ENCODE assay signal across 28 cellular contexts in genomic region chr1:91133240-91133639, GRCh38.
"Had no signal": no experiment of that assay in that cellular context is flagged by ENCODE, and none has a peak within 500 bp of the region (broad histone marks: within the 10 kb centered on the region; RNA-seq: fewer than 3 reads in every experiment).

No MANE protein-coding gene starts in this region.

- ATAC-seq: activated CD4-positive, alpha-beta T cell treated with anti-CD3 and anti-CD28 coated beads for 36 hours; activated CD8-positive, alpha-beta memory T cell treated with anti-CD3 and anti-CD28 coated beads, Interleukin-2, amount 10 ng/mL, durations not matched to agents 7 days and 5 days; activated CD8-positive, alpha-beta T cell treated with anti-CD3 and anti-CD28 coated beads, Interleukin-2, amount 10 ng/mL, durations not matched to agents 7 days and 5 days; activated naive CD8-positive, alpha-beta T cell treated with anti-CD3 and anti-CD28 coated beads, Interleukin-2, amount 50 U/mL, for 24 hours; gastroesophageal sphincter had no signal

- DNase-seq: activated CD4-positive, alpha-beta memory T cell treated with anti-CD3 and anti-CD28 coated beads for 36 hours; activated CD4-positive, alpha-beta T cell treated with anti-CD3 and anti-CD28 coated beads for 36 hours; activated CD4-positive, alpha-beta T cell treated with anti-CD3 and anti-CD28 coated beads, Interleukin-2, amount 10 ng/mL, durations not matched to agents 24 days and 14 days; activated CD4-positive, CD25-positive, alpha-beta regulatory T cell; activated CD4-positive, CD25-positive, alpha-beta regulatory T cell treated with anti-CD3 and anti-CD28 coated beads, Interleukin-2, amount 50 U/mL, for 72 hours; activated CD8-positive, alpha-beta memory T cell treated with anti-CD3 and anti-CD28 coated beads, Interleukin-2, amount 10 ng/mL, durations not matched to agents 7 days and 5 days; activated CD8-positive, alpha-beta memory T cell treated with anti-CD3 and anti-CD28 coated beads, Interleukin-2, amount 50 U/mL, for 4 hours; activated CD8-positive, alpha-beta T cell treated with anti-CD3 and anti-CD28 coated beads, Interleukin-2, amount 10 ng/mL, durations not matched to agents 7 days and 5 days; activated effector memory CD4-positive, alpha-beta T cell treated with anti-CD3 and anti-CD28 coated beads, Interleukin-2, amount 50 U/mL, for 16 hours; activated naive CD4-positive, alpha-beta T cell treated with anti-CD3 and anti-CD28 coated beads for 36 hours; activated naive CD8-positive, alpha-beta T cell treated with anti-CD3 and anti-CD28 coated beads for 36 hours; activated naive CD8-positive, alpha-beta T cell treated with anti-CD3 and anti-CD28 coated beads, Interleukin-2, amount 50 U/mL, for 24 hours; activated T-cell treated with anti-CD3 and anti-CD28 coated beads, Interleukin-2, amount 50 U/mL, for 1 hour; activated T-cell treated with anti-CD3 and anti-CD28 coated beads, Interleukin-2, amount 50 U/mL, for 48 hours; central memory CD4-positive, alpha-beta T cell; cerebellar nuclear complex; effector CD8-positive, alpha-beta T cell; esophagus squamous epithelium; foreskin melanocyte; head of caudate nucleus; T-helper 2 cell had no signal

- H3K27ac ChIP-seq: ascending aorta, breast epithelium, cardiac muscle cell, epithelial cell of prostate, esophagus squamous epithelium, gastroesophageal sphincter had no signal

- H3K27me3 ChIP-seq: ascending aorta, breast epithelium, cardiac muscle cell had no signal

- H3K9me3 ChIP-seq: ascending aorta, breast epithelium, esophagus squamous epithelium, gastroesophageal sphincter had no signal

- H3K4me1 ChIP-seq: ascending aorta, breast epithelium, esophagus squamous epithelium, gastroesophageal sphincter had no signal

- H3K4me3 ChIP-seq: ascending aorta, breast epithelium, cardiac muscle cell, esophagus squamous epithelium, gastroesophageal sphincter had no signal

- FAIRE-seq: endometrium, endothelial cell of umbilical vein had no signal

- H3K36me3 ChIP-seq: ascending aorta, breast epithelium, cardiac muscle cell, esophagus squamous epithelium, gastroesophageal sphincter had no signal
